8 cellular contexts compared by ENCODE assay signal in the genomic region with DNA sequence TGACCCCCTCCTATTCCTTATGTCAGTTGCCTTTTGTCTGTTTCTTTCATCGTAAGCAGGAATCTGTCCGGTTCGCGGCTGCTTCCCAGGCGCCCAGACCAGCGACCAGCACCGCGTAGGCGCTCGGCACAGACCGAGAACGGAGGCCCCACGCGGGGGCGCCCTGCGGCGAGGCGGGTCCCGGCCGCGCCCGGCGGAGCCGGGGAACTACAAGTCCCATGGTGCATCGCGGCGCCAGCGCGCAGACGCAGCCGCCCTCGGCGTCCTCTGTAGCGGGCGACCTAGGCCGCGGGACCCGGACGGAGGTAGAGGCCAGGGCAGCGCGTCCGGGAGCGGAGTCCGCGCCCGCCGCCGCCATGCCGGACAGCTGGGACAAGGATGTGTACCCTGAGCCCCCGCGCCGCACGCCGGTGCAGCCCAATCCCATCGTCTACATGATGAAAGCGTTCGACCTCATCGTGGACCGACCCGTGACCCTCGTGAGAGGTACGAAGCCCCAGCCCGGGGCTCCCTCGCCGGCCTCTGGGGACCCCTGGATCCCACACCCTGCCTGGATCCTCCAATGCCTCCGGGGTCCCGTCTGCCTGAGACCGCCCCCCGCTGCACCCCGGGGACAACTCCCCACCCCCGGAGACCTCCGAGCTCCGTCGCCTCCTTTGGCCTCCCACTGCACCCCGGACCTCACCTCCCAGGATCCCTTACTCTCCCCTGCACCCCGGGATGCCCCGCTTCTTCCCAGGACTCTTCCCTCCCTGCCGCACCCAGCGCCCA. TPM values are rescaled to one million over a fixed set of nuclear protein-coding genes. Genes with fewer than 3 reads are reported as not detected.
DNase-seq lines count a peak whose midpoint lies in the region; ATAC-seq, FAIRE-seq and TF ChIP-seq lines count a peak whose summit lies in the region.

A gene (plus strand): TSS at position 270 of the 771 bp plus-strand sequence. CDS start 87 bp downstream, at position 357.

- no peak for FAIRE-seq in kidney (lab: Jason Lieb, UNC)

- H3K27me3 ChIP-seq in ACC112 (ENCODE audit: insufficient read depth, low read length), result no peaks in the 10 kb centered on the region

- H3K4me1 ChIP-seq in ACC112 (ENCODE audit: control insufficient read depth, insufficient read depth, low read length, unreplicated experiment), result peaks cover 22% of the 10 kb centered on the region
- peaks cover 15 to 16% of the 10 kb centered on the region in 2 donors for H3K4me1 ChIP-seq in kidney (ENCODE audit: control insufficient read depth in 1 of 2, insufficient read depth in 1 of 2, low read depth in 1 of 2, low read length in 2 of 2)

- peak within 1 kb of the TSS; percentile 87 to 91 for H3K9ac ChIP-seq in kidney (ENCODE audit: low read length in 2 of 2)

- DNase-seq in NCI-H2196 (lab: John Stamatoyannopoulos, UW; ENCODE audit: unreplicated experiment), result peak; percentile 92
- peak; percentile 86 to 89 (median 88) for DNase-seq in activated CD4-positive, CD25-positive, alpha-beta regulatory T cell (lab: John Stamatoyannopoulos, UW)
- peak; percentile 85 for DNase-seq in central memory CD4-positive, alpha-beta T cell
- peak; percentile 97 for DNase-seq in kidney
- peak; percentile 78 to 91 for DNase-seq in stimulated activated CD4-positive, alpha-beta T cell treated with anti-CD3 and anti-CD28 coated beads, Interleukin-15, amount 100 ng/mL, for 48 hours (ENCODE audit: low read depth in 2 of 2)

- H2AFZ ChIP-seq in ACC112 (ENCODE audit: low read length, unreplicated experiment), result peak within 1 kb of the TSS; percentile 46

- H3K27ac ChIP-seq in ACC112 (ENCODE audit: low read depth, low read length) (no peak within 1 kb of the TSS), kidney (ENCODE audit: low read depth in 2 of 2, low read length in 2 of 2) (peak within 1 kb of the TSS; percentile 75 to 78)

- intact Hi-C loops in kidney (cut with DNase I), result no loop called here

- peaks cover 44% of the 10 kb centered on the region for H3K79me2 ChIP-seq in ACC112 (ENCODE audit: control insufficient read depth, insufficient read depth, low read length, unreplicated experiment)

- TF ChIP-seq CTCF in kidney (IDR thresholded peaks at IDR 0.05; ENCODE audit: borderline replicate concordance, extremely low read depth, insufficient read depth), result peak; percentile 64

- H3K36me3 ChIP-seq in ACC112 (ENCODE audit: insufficient read depth, low read length) (peaks cover 18% of the 10 kb centered on the region; the same call in 1 of the 2 replicates), kidney (ENCODE audit: control insufficient read depth in 1 of 2, insufficient read depth in 2 of 2, low read length in 2 of 2) (peaks cover 6% of the 10 kb centered on the region in 2 donors)

- peak within 1 kb of the TSS; percentile 86 for H3K4me3 ChIP-seq in ACC112 (ENCODE audit: low read depth, low read length)
- peak within 1 kb of the TSS; percentile 75 to 81 for H3K4me3 ChIP-seq in kidney (ENCODE audit: low read length in 2 of 2)

- no peaks in the 10 kb centered on the region for H3K9me3 ChIP-seq in kidney (ENCODE audit: control insufficient read depth in 1 of 2, low read length in 2 of 2)

- ATAC-seq in GM18520 (IDR thresholded peaks at IDR 0.05; ENCODE audit: unreplicated experiment) (peak; percentile 79), HG03095 (IDR thresholded peaks at IDR 0.05; ENCODE audit: unreplicated experiment) (peak; percentile 63)

RNA-seq across cellular contexts. Expression of the gene that starts here (rescaled TPM):
- 123 TPM for total RNA-seq in kidney
- 432 TPM for polyA plus RNA-seq in kidney (ENCODE audit: insufficient read depth, low read depth, low replicate concordance)
